ENCODE assay signal across 14 cellular contexts in the genomic region with DNA sequence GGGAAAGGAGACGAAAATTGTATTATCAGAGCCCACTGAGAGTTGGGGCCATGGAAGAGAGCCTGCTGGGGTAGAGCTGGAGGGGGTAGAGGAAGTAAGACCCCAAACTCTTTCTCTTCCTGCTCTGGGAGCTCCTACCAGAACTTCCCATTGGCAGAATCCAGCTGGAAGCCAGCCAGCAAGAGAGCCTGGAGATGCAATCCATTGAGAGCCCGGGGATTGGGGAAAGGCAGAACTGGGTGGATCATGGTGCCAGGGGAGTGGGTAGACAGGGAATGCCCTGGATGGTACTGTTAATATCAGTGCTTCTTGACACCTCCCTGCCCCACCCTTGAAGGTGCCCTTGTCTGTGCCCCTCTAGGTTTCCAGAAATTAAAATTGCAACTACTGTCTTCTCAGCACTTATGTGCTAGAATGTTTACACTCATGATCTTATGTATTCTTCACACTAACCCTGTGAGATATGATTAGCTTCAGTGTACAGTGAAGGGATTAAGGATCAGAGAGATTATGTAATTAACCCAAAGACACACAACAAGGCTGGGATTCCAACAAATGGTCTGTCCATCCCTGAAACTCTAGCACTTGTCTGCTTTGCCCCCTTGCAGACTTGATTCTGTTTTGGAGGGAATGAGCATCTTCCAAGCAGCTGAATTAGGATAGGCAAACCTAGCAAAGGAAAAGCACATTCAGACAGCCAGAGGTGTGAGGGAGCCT.
"Had no signal": no experiment of that assay in that cellular context is flagged by ENCODE, and none has a peak within 500 bp of the region (broad histone marks: within the 10 kb centered on the region; RNA-seq: fewer than 3 reads in every experiment).

No MANE protein-coding gene starts in this region.

- DNase-seq: dorsolateral prefrontal cortex; effector CD4-positive, alpha-beta T cell; mucosa of descending colon; naive B cell; retina; right lobe of liver; small intestine; stimulated activated CD4-positive, alpha-beta T cell treated with anti-CD3 and anti-CD28 coated beads, Interleukin-15, amount 100 ng/mL, for 24 hours; stimulated activated CD4-positive, alpha-beta T cell treated with anti-CD3 and anti-CD28 coated beads, Interleukin-2, amount 100 ng/mL, for 48 hours; stimulated activated naive B cell treated with anti-CD40 and anti-IgM and Interleukin-4, amounts not matched to agents 10 μg/mL and 1 μg/mL and 100 μg/mL, for 72 hours; upper lobe of left lung had no signal

- H3K36me3 ChIP-seq: right lobe of liver, thoracic aorta, tibial nerve, upper lobe of left lung had no signal

- H3K27me3 ChIP-seq: right lobe of liver, tibial nerve, upper lobe of left lung had no signal

- H3K9me3 ChIP-seq: mucosa of descending colon, right lobe of liver, thoracic aorta, tibial nerve, upper lobe of left lung had no signal

- H3K4me3 ChIP-seq: dorsolateral prefrontal cortex, lung, mucosa of descending colon, right lobe of liver, thoracic aorta, tibial nerve, upper lobe of left lung had no signal

- H3K27ac ChIP-seq: dorsolateral prefrontal cortex, right lobe of liver, thoracic aorta, tibial nerve, upper lobe of left lung had no signal

- H3K4me1 ChIP-seq: right lobe of liver, tibial nerve, upper lobe of left lung had no signal
